ENCODE assay signal across 1 cellular context in the genomic region with DNA sequence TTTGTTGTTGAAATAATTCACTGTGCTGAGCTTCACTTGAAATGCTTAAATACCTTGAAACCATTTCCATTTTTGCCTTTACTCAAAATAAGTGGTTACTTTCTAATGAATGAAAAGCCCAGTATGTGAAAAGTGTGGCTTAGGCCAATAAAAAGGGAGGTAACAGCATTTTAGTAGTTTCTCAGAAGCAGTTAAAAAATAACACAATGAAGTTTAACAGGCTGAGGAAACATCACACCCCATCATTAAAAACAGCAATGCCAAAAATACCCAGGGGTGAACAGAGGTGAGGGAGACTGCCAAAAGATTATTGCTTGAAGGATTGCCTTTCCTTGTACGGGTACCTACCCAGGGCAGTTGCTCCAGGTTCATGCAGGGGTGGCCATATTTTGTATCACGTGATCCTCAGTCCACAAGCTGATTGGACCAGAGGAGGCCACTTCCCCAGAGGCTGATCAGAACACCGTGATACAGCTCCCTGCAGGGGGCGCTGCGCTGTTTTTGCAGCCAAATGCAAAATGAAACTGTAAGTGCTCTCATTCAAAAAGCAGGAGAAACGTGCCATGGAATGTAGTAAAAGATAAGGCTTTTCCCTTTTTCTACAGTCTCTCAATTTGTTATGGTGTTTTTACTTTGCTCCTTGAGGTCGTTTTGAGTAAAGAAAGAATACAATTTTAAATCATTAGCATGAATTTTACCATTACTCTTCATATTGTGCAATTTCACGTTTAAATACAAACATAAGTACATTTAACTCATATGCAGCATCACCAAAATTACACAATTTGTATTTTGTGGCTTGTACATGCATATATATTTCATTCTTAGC.
A peak's percentile ranks its signal among the peaks of the same experiment; 100 is the strongest.
TF ChIP-seq lines count a peak whose summit lies in the region.

No MANE protein-coding gene starts in this region.

TF ChIP-seq in HCT116, 20 proteins besides CTCF, POLR2A, EP300 and RAD21 (continued from another document):
- TF ChIP-seq, protein P1, sequence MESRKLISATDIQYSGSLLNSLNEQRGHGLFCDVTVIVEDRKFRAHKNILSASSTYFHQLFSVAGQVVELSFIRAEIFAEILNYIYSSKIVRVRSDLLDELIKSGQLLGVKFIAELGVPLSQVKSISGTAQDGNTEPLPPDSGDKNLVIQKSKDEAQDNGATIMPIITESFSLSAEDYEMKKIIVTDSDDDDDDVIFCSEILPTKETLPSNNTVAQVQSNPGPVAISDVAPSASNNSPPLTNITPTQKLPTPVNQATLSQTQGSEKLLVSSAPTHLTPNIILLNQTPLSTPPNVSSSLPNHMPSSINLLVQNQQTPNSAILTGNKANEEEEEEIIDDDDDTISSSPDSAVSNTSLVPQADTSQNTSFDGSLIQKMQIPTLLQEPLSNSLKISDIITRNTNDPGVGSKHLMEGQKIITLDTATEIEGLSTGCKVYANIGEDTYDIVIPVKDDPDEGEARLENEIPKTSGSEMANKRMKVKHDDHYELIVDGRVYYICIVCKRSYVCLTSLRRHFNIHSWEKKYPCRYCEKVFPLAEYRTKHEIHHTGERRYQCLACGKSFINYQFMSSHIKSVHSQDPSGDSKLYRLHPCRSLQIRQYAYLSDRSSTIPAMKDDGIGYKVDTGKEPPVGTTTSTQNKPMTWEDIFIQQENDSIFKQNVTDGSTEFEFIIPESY (IDR thresholded peaks at IDR 0.05; ENCODE audit: extremely low read depth, insufficient replicate concordance, low read length) = no peak
- no peak for TF ChIP-seq EGR1 (IDR thresholded peaks at IDR 0.05; ENCODE audit: low read depth)
- TF ChIP-seq ELF1 (IDR thresholded peaks at IDR 0.05; ENCODE audit: borderline replicate concordance, low read depth) = no peak
- no peak for TF ChIP-seq ZNF274 (IDR thresholded peaks at IDR 0.05; ENCODE audit: low read depth, low read length)
- TF ChIP-seq TCF7L2 (IDR thresholded peaks at IDR 0.05; ENCODE audit: borderline replicate concordance, extremely low read depth, insufficient read depth, insufficient read length) = no peak
- no peak for TF ChIP-seq ZFX (IDR thresholded peaks at IDR 0.05)
- TF ChIP-seq, protein P2, sequence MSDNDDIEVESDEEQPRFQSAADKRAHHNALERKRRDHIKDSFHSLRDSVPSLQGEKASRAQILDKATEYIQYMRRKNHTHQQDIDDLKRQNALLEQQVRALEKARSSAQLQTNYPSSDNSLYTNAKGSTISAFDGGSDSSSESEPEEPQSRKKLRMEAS (IDR thresholded peaks at IDR 0.05) = peak; percentile 44; the same call in 1 of the 2 replicates
- no peak for TF ChIP-seq SIN3A (IDR thresholded peaks at IDR 0.05; ENCODE audit: low read depth)
- TF ChIP-seq POLR2AphosphoS5 (IDR thresholded peaks at IDR 0.05; ENCODE audit: low read depth, low read length) = peak; percentile 54; the same call in 1 of the 2 replicates
- TF ChIP-seq SP1 (IDR thresholded peaks at IDR 0.05; ENCODE audit: low read depth) = peak; percentile 69
- TF ChIP-seq JUND (IDR thresholded peaks at IDR 0.05) = no peak
- no peak for TF ChIP-seq FOSL1 (IDR thresholded peaks at IDR 0.05; ENCODE audit: low read depth)
TF ChIP-seq in HCT116: peak in this region for 6.
